In genomic region chr5:124876564-124876963, GRCh38 we compare ENCODE assay signal across 16 cellular contexts.
"Had no signal": no experiment of that assay in that cellular context is flagged by ENCODE, and none has a peak within 500 bp of the region (broad histone marks: within the 10 kb centered on the region; RNA-seq: fewer than 3 reads in every experiment).

No MANE protein-coding gene starts in this region.

- H3K27ac ChIP-seq: coronary artery, sigmoid colon, skin epidermis, thyroid gland, upper lobe of left lung, vagina had no signal

- ATAC-seq: esophagus mucosa, natural killer cell had no signal

- H3K9me3 ChIP-seq: gastrocnemius medialis, sigmoid colon, thyroid gland, upper lobe of left lung, vagina had no signal

- H3K36me3 ChIP-seq: gastrocnemius medialis, sigmoid colon, thyroid gland, upper lobe of left lung, vagina had no signal

- H3K27me3 ChIP-seq: gastrocnemius medialis, sigmoid colon, thyroid gland, upper lobe of left lung, vagina had no signal

- H3K4me3 ChIP-seq: coronary artery, gastrocnemius medialis, sigmoid colon, skin epidermis, thyroid gland, upper lobe of left lung, vagina had no signal

- H3K4me1 ChIP-seq: vagina had no signal

- DNase-seq: effector CD4-positive, alpha-beta T cell; endodermal cell; gastrocnemius medialis; glutamatergic neuron; islet precursor cell; natural killer cell; posterior cingulate gyrus; sigmoid colon; stimulated activated CD4-positive, alpha-beta T cell treated with anti-CD3 and anti-CD28 coated beads, Interleukin-12 subunit alpha, Interleukin-12 subunit beta, amount 100 ng/mL, for 4 hours; stimulated activated naive CD4-positive, alpha-beta T cell treated with Interleukin-2 at 50 U/mL for 16 hours; thyroid gland; upper lobe of left lung had no signal
